Comparison of ENCODE assay signal across 15 cellular contexts in the genomic region with DNA sequence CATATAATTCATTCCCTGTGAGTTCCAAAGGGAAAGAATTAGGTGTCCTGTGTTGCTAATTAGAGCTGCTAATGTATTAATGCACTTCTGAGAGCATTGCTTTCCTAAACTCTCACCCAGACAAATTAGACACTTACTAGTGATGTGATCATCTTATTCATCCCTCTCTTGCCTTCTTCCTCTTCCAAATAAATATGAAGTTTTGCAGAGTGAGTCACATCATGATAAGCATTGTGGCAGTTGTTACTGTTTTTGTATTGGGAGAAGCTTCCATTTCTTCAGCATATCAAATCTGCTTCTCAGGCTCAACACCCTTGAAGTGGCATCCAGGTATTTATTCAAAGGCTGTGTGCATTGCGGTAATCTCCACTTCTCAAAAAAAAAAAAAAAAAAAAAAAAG. TPM values are rescaled to one million over a fixed set of nuclear protein-coding genes. Genes with fewer than 3 reads are reported as not detected.
DNase-seq lines count a peak whose midpoint lies in the region; ATAC-seq and TF ChIP-seq lines count a peak whose summit lies in the region.
"Had no signal": no experiment of that assay in that cellular context is flagged by ENCODE, and none has a peak within 500 bp of the region (broad histone marks: within the 10 kb centered on the region; RNA-seq: fewer than 3 reads in every experiment).

No MANE protein-coding gene starts in this region.

- no peak overlapping the region for H3K4me3 ChIP-seq in fibroblast of mammary gland (ENCODE audit: control insufficient read depth, low read depth, low read length)
- H3K4me3 ChIP-seq: SJCRH30 had no signal

- no peak for ATAC-seq in HG03159 (IDR thresholded peaks at IDR 0.05; ENCODE audit: unreplicated experiment)
- no peak for ATAC-seq in GM18502 (IDR thresholded peaks at IDR 0.05; ENCODE audit: poor library complexity, unreplicated experiment)

- DNase-seq in A172 (ENCODE audit: low spot score) (peak; percentile 86), HCEC 1CT (peak; percentile 80), SW 1271 (lab: John Stamatoyannopoulos, UW) (peak; percentile 16 to 76), fibroblast of mammary gland (ENCODE audit: low read depth) (peak; percentile 59)
- no peak for DNase-seq in activated CD4-positive, CD25-positive, alpha-beta regulatory T cell (lab: John Stamatoyannopoulos, UW)
- DNase-seq in activated CD4-positive, alpha-beta T cell treated with anti-CD3 and anti-CD28 coated beads for 48 hours = no peak
- DNase-seq: activated naive CD4-positive, alpha-beta T cell treated with anti-CD3 and anti-CD28 coated beads, Interleukin-2, amount 50 U/mL, for 16 hours; cerebellar nuclear complex; erythroblast; mesendoderm; NCI-H2029; NCI-H82 had no signal

- TF ChIP-seq CTCF in fibroblast of mammary gland (conservative IDR thresholded peaks at IDR 0.05; ENCODE audit: control insufficient read depth, insufficient read depth, low read depth, low read length) = no peak

RNA-seq across cellular contexts. Expression of a gene that starts 37.3 kb away (rescaled TPM):
- total RNA-seq in A172 (2014; rRNA removed; shearing (Covaris generic)) = 22.5 TPM in 2 replicates

Comparison
In these comparisons a context has a peak if more than half of its experiments do, and no peak if none do; other contexts are left out.
1. DNase-seq: peak in A172 (single experiment), HCEC 1CT (single experiment), SW 1271 (2 of 2) and fibroblast of mammary gland (single experiment); none in activated CD4-positive, CD25-positive, alpha-beta regulatory T cell (0 of 4) and activated CD4-positive, alpha-beta T cell treated with anti-CD3 and anti-CD28 coated beads for 48 hours (single experiment).